1 cellular context compared by ENCODE assay signal in the genomic region with DNA sequence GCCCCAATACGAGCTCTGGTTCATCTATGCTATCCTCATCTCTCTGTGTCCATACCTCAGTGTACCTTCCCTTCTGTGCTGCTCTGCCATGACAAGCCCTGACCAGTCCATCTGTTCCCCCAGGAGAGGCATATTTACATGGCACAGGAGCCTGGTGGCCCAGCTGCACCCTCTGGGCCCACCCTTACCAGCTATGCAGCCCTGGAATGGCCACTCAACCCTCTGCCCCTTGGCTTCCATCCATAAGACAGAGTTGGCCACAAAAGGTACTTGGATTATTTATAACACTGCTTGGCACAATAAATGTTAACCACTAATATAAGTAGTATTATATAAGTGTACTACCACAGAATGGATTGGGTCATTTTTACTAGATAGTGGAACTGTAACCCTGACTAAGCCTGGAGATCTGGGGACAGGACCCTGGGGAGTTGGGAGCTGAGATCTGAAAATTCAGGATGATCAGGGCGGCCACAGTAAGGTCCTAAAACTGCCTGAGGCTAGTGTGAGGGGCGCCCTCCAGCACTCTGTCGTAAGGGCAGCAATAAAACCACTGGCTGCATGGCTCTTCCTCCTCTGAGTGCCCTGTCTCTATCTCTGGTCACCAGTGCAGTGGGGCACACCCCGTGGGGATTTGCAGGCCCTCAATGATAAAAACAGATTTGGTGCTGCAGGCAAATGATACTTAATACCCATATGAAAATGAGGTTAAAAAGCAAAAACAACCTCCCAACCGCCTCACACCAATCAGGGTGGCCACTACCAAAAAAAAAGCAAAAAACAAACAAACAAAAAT.
TF ChIP-seq lines count a peak whose summit lies in the region.

No MANE protein-coding gene starts in this region.

TF ChIP-seq in H1, 55 proteins besides CTCF, POLR2A, EP300 and RAD21:
- TF ChIP-seq SIX5 (IDR thresholded peaks at IDR 0.05; ENCODE audit: low read depth, low read length) (no peak), RBBP5 (IDR thresholded peaks at IDR 0.05; ENCODE audit: borderline replicate concordance, low read depth, low read length) (no peak), GTF2F1 (IDR thresholded peaks at IDR 0.05; ENCODE audit: borderline replicate concordance, low read depth, low read length) (no peak), JUN (IDR thresholded peaks at IDR 0.05; ENCODE audit: low read depth, low read length) (no peak), RXRA (IDR thresholded peaks at IDR 0.05; ENCODE audit: insufficient read depth, low read depth, low read length) (no peak), KDM1A (IDR thresholded peaks at IDR 0.05; ENCODE audit: borderline replicate concordance, low read length) (no peak), CHD1 (IDR thresholded peaks at IDR 0.05; ENCODE audit: low read depth, low read length) (no peak), ZNF274 (IDR thresholded peaks at IDR 0.05; ENCODE audit: borderline replicate concordance, extremely low read depth, low read length) (no peak), POLR2AphosphoS5 (IDR thresholded peaks at IDR 0.05; ENCODE audit: low read depth, low read length) (no peak), SIN3A (conservative IDR thresholded peaks at IDR 0.05 in 1 of 2, IDR thresholded peaks at IDR 0.05 in 1 of 2; ENCODE audit: low read depth in 1 of 2, low read length in 2 of 2) (no peak), KDM5A (IDR thresholded peaks at IDR 0.05; ENCODE audit: low read length) (no peak)
- TF ChIP-seq, protein P1, sequence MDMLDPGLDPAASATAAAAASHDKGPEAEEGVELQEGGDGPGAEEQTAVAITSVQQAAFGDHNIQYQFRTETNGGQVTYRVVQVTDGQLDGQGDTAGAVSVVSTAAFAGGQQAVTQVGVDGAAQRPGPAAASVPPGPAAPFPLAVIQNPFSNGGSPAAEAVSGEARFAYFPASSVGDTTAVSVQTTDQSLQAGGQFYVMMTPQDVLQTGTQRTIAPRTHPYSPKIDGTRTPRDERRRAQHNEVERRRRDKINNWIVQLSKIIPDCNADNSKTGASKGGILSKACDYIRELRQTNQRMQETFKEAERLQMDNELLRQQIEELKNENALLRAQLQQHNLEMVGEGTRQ (IDR thresholded peaks at IDR 0.05; ENCODE audit: low read length) = no peak
TF ChIP-seq in H1: peak in this region for 0.
